11 cellular contexts compared by ENCODE assay signal in genomic region chrX:41512394-41512793, GRCh38.
A peak's percentile ranks its signal among the peaks of the same experiment; 100 is the strongest.
DNase-seq lines count a peak whose midpoint lies in the region; ATAC-seq and TF ChIP-seq lines count a peak whose summit lies in the region.
"Had no signal": no experiment of that assay in that cellular context is flagged by ENCODE, and none has a peak within 500 bp of the region (broad histone marks: within the 10 kb centered on the region; RNA-seq: fewer than 3 reads in every experiment).

No MANE protein-coding gene starts in this region.

- H3K27me3 ChIP-seq in KMS-11 (ENCODE audit: insufficient read depth, low read depth) = no peaks in the 10 kb centered on the region
- no peaks in the 10 kb centered on the region for H3K27me3 ChIP-seq in prostate gland (replicated peaks; ENCODE audit: insufficient read depth)
- H3K27me3 ChIP-seq: brain microvascular endothelial cell had no signal

- peak; percentile 99 for ATAC-seq in HG02642 (IDR thresholded peaks at IDR 0.05; ENCODE audit: poor library complexity, unreplicated experiment)
- peak; percentile 88 to 93 for ATAC-seq in stimulated activated naive B cell treated with anti-CD40 and anti-IgM and Interleukin-4, amounts not matched to agents 10 μg/mL and 1 μg/mL and 100 μg/mL, for 72 hours (replicated peaks)

- H3K27ac ChIP-seq in KMS-11 = peak overlapping the region; percentile 81
- no peak overlapping the region for H3K27ac ChIP-seq in prostate gland
- H3K27ac ChIP-seq: brain microvascular endothelial cell had no signal

- H3K79me2 ChIP-seq in KMS-11 (ENCODE audit: insufficient read depth, low read depth) = no peaks in the 10 kb centered on the region

- 81% methylated on average over 4 of the region's 4 CpGs for WGBS in prostate gland

- no peaks in the 10 kb centered on the region for H3K9me3 Mint-ChIP-seq in activated T-cell treated with anti-CD3 and anti-CD28 coated beads, Interleukin-2, amount 50 U/mL, for 24 hours
- H3K9me3 Mint-ChIP-seq in stimulated activated naive B cell treated with anti-CD40 and anti-IgM and Interleukin-4, amounts not matched to agents 10 μg/mL and 1 μg/mL and 100 μg/mL, for 72 hours = no peaks in the 10 kb centered on the region

- H3K4me1 Mint-ChIP-seq in activated T-cell treated with anti-CD3 and anti-CD28 coated beads, Interleukin-2, amount 50 U/mL, for 24 hours (ENCODE audit: low read depth) = peaks cover 19% of the 10 kb centered on the region
- H3K4me1 Mint-ChIP-seq in stimulated activated naive B cell treated with anti-CD40 and anti-IgM and Interleukin-4, amounts not matched to agents 10 μg/mL and 1 μg/mL and 100 μg/mL, for 72 hours = peaks cover 2 to 7% of the 10 kb centered on the region in 2 donors

- H4K20me1 ChIP-seq in KMS-11 (ENCODE audit: insufficient read depth) = no peaks in the 10 kb centered on the region

- H3K4me1 ChIP-seq in KMS-11 (ENCODE audit: low read depth, poor library complexity, severe bottlenecking) = peaks cover 43% of the 10 kb centered on the region
- no peaks in the 10 kb centered on the region for H3K4me1 ChIP-seq in prostate gland (replicated peaks)

- H3K36me3 Mint-ChIP-seq in activated T-cell treated with anti-CD3 and anti-CD28 coated beads, Interleukin-2, amount 50 U/mL, for 24 hours (ENCODE audit: low read depth) = no peaks in the 10 kb centered on the region
- H3K36me3 Mint-ChIP-seq in stimulated activated naive B cell treated with anti-CD40 and anti-IgM and Interleukin-4, amounts not matched to agents 10 μg/mL and 1 μg/mL and 100 μg/mL, for 72 hours = peaks cover 0 to 2% of the 10 kb centered on the region in 2 donors

- intact Hi-C loops in prostate gland (cut with DNase I) = no loop called here

- no peak overlapping the region for H3K4me3 Mint-ChIP-seq in activated T-cell treated with anti-CD3 and anti-CD28 coated beads, Interleukin-2, amount 50 U/mL, for 24 hours
- H3K4me3 Mint-ChIP-seq in stimulated activated naive B cell treated with anti-CD40 and anti-IgM and Interleukin-4, amounts not matched to agents 10 μg/mL and 1 μg/mL and 100 μg/mL, for 72 hours = no peak overlapping the region

- no peak overlapping the region for H3K4me3 ChIP-seq in KMS-11 (IDR thresholded peaks at IDR 0.05; ENCODE audit: insufficient read depth, low read depth, low read length)
- H3K4me3 ChIP-seq in prostate gland = no peak overlapping the region

- H3K27ac Mint-ChIP-seq in activated T-cell treated with anti-CD3 and anti-CD28 coated beads, Interleukin-2, amount 50 U/mL, for 24 hours = peak overlapping the region; percentile 20
- H3K27ac Mint-ChIP-seq in stimulated activated naive B cell treated with anti-CD40 and anti-IgM and Interleukin-4, amounts not matched to agents 10 μg/mL and 1 μg/mL and 100 μg/mL, for 72 hours = no peak overlapping the region

- H3K9me3 ChIP-seq in prostate gland = no peaks in the 10 kb centered on the region

- H2AFZ ChIP-seq in KMS-11 (ENCODE audit: low read depth) = peak overlapping the region; percentile 34; the same call in 1 of the 2 replicates

- TF ChIP-seq CTCF in KMS-11 (conservative IDR thresholded peaks at IDR 0.05; ENCODE audit: low read depth, low read length) = no peak
- no peak for TF ChIP-seq CTCF in prostate gland (IDR thresholded peaks at IDR 0.05)

- H3K36me3 ChIP-seq in KMS-11 (ENCODE audit: insufficient read depth) = no peaks in the 10 kb centered on the region
- H3K36me3 ChIP-seq in prostate gland = no peaks in the 10 kb centered on the region
- H3K36me3 ChIP-seq: brain microvascular endothelial cell had no signal

- TF ChIP-seq POLR2A in prostate gland (IDR thresholded peaks at IDR 0.05) = no peak

- H3K27me3 Mint-ChIP-seq in activated T-cell treated with anti-CD3 and anti-CD28 coated beads, Interleukin-2, amount 50 U/mL, for 24 hours = peaks cover 26% of the 10 kb centered on the region
- H3K27me3 Mint-ChIP-seq in stimulated activated naive B cell treated with anti-CD40 and anti-IgM and Interleukin-4, amounts not matched to agents 10 μg/mL and 1 μg/mL and 100 μg/mL, for 72 hours = peaks cover 0 to 6% of the 10 kb centered on the region in 2 donors

- H3K9ac ChIP-seq in KMS-11 = peak overlapping the region; percentile 41; the same call in 1 of the 2 replicates

- H3K4me2 ChIP-seq in KMS-11 = peak overlapping the region; percentile 84

- no peak for DNase-seq in activated T-cell treated with anti-CD3 and anti-CD28 coated beads, Interleukin-2, amount 50 U/mL, for 24 hours
- no peak for DNase-seq in activated T-cell treated with anti-CD3 and anti-CD28 coated beads, Interleukin-2, amount 50 U/mL, for 1 hour
- DNase-seq in stimulated activated naive B cell treated with anti-CD40 and anti-IgM and Interleukin-4, amounts not matched to agents 10 μg/mL and 1 μg/mL and 100 μg/mL, for 72 hours = no peak
- no peak for DNase-seq in SW480 (ENCODE audit: low spot score)
- DNase-seq in prostate gland (ENCODE audit: low spot score) = no peak
- DNase-seq in HCEC 1CT = no peak
- DNase-seq: brain microvascular endothelial cell, midbrain, substantia nigra had no signal
